Comparison of ENCODE assay signal across 2 cellular contexts in genomic region chr12:79990509-79991338, GRCh38.
A peak's percentile ranks its signal among the peaks of the same experiment; 100 is the strongest.
TF ChIP-seq lines count a peak whose summit lies in the region.
"Not testable (repeated sequence)": the region's sequence is repeated elsewhere in the genome, so short reads cannot be mapped to it uniquely, and the experiment has no call there.

No MANE protein-coding gene starts in this region.

TF ChIP-seq in K562, 482 proteins besides CTCF, POLR2A, EP300 and RAD21:
- 0 out of 4 replicates have a peak, but pooled peaks have one; percentile 23 to 28 for TF ChIP-seq NRF1 (conservative IDR thresholded peaks at IDR 0.05 in 1 of 2, IDR thresholded peaks at IDR 0.05 in 1 of 2)
- peak; percentile 49; the same call in 1 of the 2 replicates for TF ChIP-seq FOXM1 (IDR thresholded peaks at IDR 0.05; ENCODE audit: low read depth)
- TF ChIP-seq FOXM1 (CRISPR knock-in tag; IDR thresholded peaks at IDR 0.05; ENCODE audit: low read depth); PBX2 (CRISPR knock-in tag; IDR thresholded peaks at IDR 0.05; ENCODE audit: low read depth); CEBPG (CRISPR knock-in tag; IDR thresholded peaks at IDR 0.05): not testable (repeated sequence)
- peak; percentile 25; the same call in 1 of the 2 replicates for TF ChIP-seq VEZF1 (CRISPR knock-in tag; IDR thresholded peaks at IDR 0.05)
- peak; percentile 20; the same call in 1 of the 2 replicates for TF ChIP-seq L3MBTL2 (IDR thresholded peaks at IDR 0.05)
- peak; percentile 78 for TF ChIP-seq MEIS2 (IDR thresholded peaks at IDR 0.05; ENCODE audit: partially characterized antibody)
- TF ChIP-seq NFYB (IDR thresholded peaks at IDR 0.05; ENCODE audit: extremely low read depth, insufficient read length) = peak; percentile 16
- TF ChIP-seq PBX2 (tag; conservative IDR thresholded peaks at IDR 0.05; ENCODE audit: low read depth) = peak; percentile 72
- TF ChIP-seq FOXA3 (CRISPR knock-in tag; conservative IDR thresholded peaks at IDR 0.05 in 1 of 2, IDR thresholded peaks at IDR 0.05 in 1 of 2) = peak in 1 of 2 experiments; percentile 58; a peak in 2 of 4 replicates
- TF ChIP-seq CEBPG (tag; conservative IDR thresholded peaks at IDR 0.05 in 1 of 2, IDR thresholded peaks at IDR 0.05 in 1 of 2) = peak in 1 of 2 experiments; percentile 28; a peak in 1 of 4 replicates
- TF ChIP-seq, protein P1, sequence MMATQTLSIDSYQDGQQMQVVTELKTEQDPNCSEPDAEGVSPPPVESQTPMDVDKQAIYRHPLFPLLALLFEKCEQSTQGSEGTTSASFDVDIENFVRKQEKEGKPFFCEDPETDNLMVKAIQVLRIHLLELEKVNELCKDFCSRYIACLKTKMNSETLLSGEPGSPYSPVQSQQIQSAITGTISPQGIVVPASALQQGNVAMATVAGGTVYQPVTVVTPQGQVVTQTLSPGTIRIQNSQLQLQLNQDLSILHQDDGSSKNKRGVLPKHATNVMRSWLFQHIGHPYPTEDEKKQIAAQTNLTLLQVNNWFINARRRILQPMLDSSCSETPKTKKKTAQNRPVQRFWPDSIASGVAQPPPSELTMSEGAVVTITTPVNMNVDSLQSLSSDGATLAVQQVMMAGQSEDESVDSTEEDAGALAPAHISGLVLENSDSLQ (IDR thresholded peaks at IDR 0.05) = peak; percentile 79

TF ChIP-seq in HepG2, 621 proteins besides CTCF, POLR2A, EP300 and RAD21:
- peak; percentile 25; the same call in 1 of the 2 replicates for TF ChIP-seq STAG1 (CRISPR knock-in tag; IDR thresholded peaks at IDR 0.05)
- TF ChIP-seq SOX13 (IDR thresholded peaks at IDR 0.05) = not testable (repeated sequence)
- TF ChIP-seq SOX13 (CRISPR knock-in tag; conservative IDR thresholded peaks at IDR 0.05 in 1 of 2, IDR thresholded peaks at IDR 0.05 in 1 of 2) = peak in 1 of 2 experiments; percentile 27; a peak in 1 of 4 replicates
- 0 out of 2 replicates have a peak, but pooled peaks have one; percentile 24 for TF ChIP-seq NFYB (CRISPR knock-in tag; IDR thresholded peaks at IDR 0.05)
